In genomic region chr4:23130845-23131244, GRCh38 we compare ENCODE assay signal across 21 cellular contexts.
DNase-seq lines count a peak whose midpoint lies in the region; ATAC-seq, FAIRE-seq and TF ChIP-seq lines count a peak whose summit lies in the region.
"Had no signal": no experiment of that assay in that cellular context is flagged by ENCODE, and none has a peak within 500 bp of the region (broad histone marks: within the 10 kb centered on the region; RNA-seq: fewer than 3 reads in every experiment).

No MANE protein-coding gene starts in this region.

- no peak overlapping the region for H3K27ac Mint-ChIP-seq in natural killer cell
- H3K27ac Mint-ChIP-seq: CD4-positive, alpha-beta T cell had no signal

- TF ChIP-seq EP300 in HepG2 (IDR thresholded peaks at IDR 0.05; ENCODE audit: low read depth in 2 of 2, low read length in 2 of 2), result no peak
- TF ChIP-seq EP300 in HepG2 (CRISPR knock-in tag; IDR thresholded peaks at IDR 0.05; ENCODE audit: borderline replicate concordance), result no peak

- H3K27ac ChIP-seq in Karpas-422 (ENCODE audit: low read length) (no peak overlapping the region), PC-3 (ENCODE audit: low read length) (no peak overlapping the region), HepG2 (ENCODE audit: extremely low read length, insufficient read depth, low read length) (no peak overlapping the region)
- H3K27ac ChIP-seq: BLaER1 treated with 17β-estradiol and CSF1 and Interleukin-3, amounts not matched to agents 10 nM and 100 nM had no signal

- no peak overlapping the region for H3K4me3 Mint-ChIP-seq in natural killer cell
- H3K4me3 Mint-ChIP-seq: CD4-positive, alpha-beta T cell had no signal

- no peak for FAIRE-seq in HepG2 (lab: Jason Lieb, UNC)
- FAIRE-seq: GM18507, HTR-8/SVneo had no signal

- intact Hi-C loops in PC-3 (cut with micrococcal nuclease) (loop anchor here (10.0 kb wide), 1 partner anchor 66 kb away; no protein-coding TSS in a partner anchor), HepG2 (cut with micrococcal nuclease; ENCODE audit: unreplicated experiment) (loop anchor here (10.0 kb wide), 1 partner anchor 1284 kb away; no protein-coding TSS in a partner anchor), natural killer cell (cut with micrococcal nuclease) (no loop called here)

- no peaks in the 10 kb centered on the region for H3K27me3 Mint-ChIP-seq in natural killer cell (ENCODE audit: low read depth in 2 of 2)
- H3K27me3 Mint-ChIP-seq: CD4-positive, alpha-beta T cell had no signal

- TF ChIP-seq POLR2A in HepG2 (IDR thresholded peaks at IDR 0.05; ENCODE audit: insufficient read depth in 1 of 2, low read depth in 2 of 2, low read length in 2 of 2), result no peak

- CTCF ChIA-PET in PC-3 (lab: Charles Lee) (no interaction called here), HepG2 (lab: Yijun Ruan, JAX; ENCODE audit: low intra/inter-chr PET ratio, low total read pairs) (no interaction called here)

- in situ Hi-C loops in HepG2 (cut with HindIII; ENCODE audit: extremely low pct_ligation_motif_present, low pct_unique_long_range_greater_than_20kb), result no loop called here

- H3F3A ChIP-seq in PC-3 (ENCODE audit: low read length, unreplicated experiment), result no peaks in the 10 kb centered on the region

- DNase-seq in NCI-H748 (lab: John Stamatoyannopoulos, UW; ENCODE audit: unreplicated experiment) (peak; percentile 1), NCI-H748 treated with DMSO at 0.1 percent for 48 hours (lab: John Stamatoyannopoulos, UW) (no peak), Karpas-422 (peak; percentile 52), PC-3 (peak; percentile 22), epithelial cell of proximal tubule (ENCODE audit: low read depth) (no peak), HepG2 (ENCODE audit: low spot score) (no peak), natural killer cell (no peak)
- DNase-seq: CD4-positive, alpha-beta T cell; DND-41; KBM-7; NCI-H1105; NCI-H1436 treated with DMSO at 0.1 percent for 48 hours; NCI-H187 treated with DMSO at 0.1 percent for 48 hours; NCI-H524; OCI-M1; Right ventricle myocardium superior; T-helper 1 cell had no signal

- H3K4me1 Mint-ChIP-seq in natural killer cell, result no peaks in the 10 kb centered on the region

- H3K4me1 ChIP-seq in Karpas-422 (ENCODE audit: low read length) (no peaks in the 10 kb centered on the region), PC-3 (ENCODE audit: insufficient read depth, low read length) (no peaks in the 10 kb centered on the region), HepG2 (ENCODE audit: insufficient read depth, low read length) (no peaks in the 10 kb centered on the region)
- H3K4me1 ChIP-seq: BLaER1 treated with 17β-estradiol and CSF1 and Interleukin-3, amounts not matched to agents 10 nM and 100 nM had no signal

- H3K9me3 ChIP-seq in Karpas-422 (ENCODE audit: low read length), result no peaks in the 10 kb centered on the region
- H3K9me3 ChIP-seq in PC-3 (ENCODE audit: low read length), result no peaks in the 10 kb centered on the region
- H3K9me3 ChIP-seq in HepG2 (ENCODE audit: low read length), result no peaks in the 10 kb centered on the region
- H3K9me3 ChIP-seq: BLaER1 treated with 17β-estradiol and CSF1 and Interleukin-3, amounts not matched to agents 10 nM and 100 nM had no signal

- H3K9me2 ChIP-seq in Karpas-422 (replicated peaks; ENCODE audit: insufficient read depth, low read length), result no peaks in the 10 kb centered on the region
- H3K9me2 ChIP-seq in PC-3 (replicated peaks; ENCODE audit: low read length), result no peaks in the 10 kb centered on the region

- TF ChIP-seq RAD21 in HepG2 (CRISPR knock-in tag; IDR thresholded peaks at IDR 0.05), result no peak

- no peaks in the 10 kb centered on the region for H3K36me3 Mint-ChIP-seq in natural killer cell

- peaks cover 3 to 5% of the 10 kb centered on the region in 2 donors for H3K9me3 Mint-ChIP-seq in natural killer cell
- H3K9me3 Mint-ChIP-seq: CD4-positive, alpha-beta T cell had no signal

- H3K36me3 ChIP-seq in Karpas-422 (ENCODE audit: insufficient read depth, low read length) (no peaks in the 10 kb centered on the region), PC-3 (ENCODE audit: low read depth, low read length) (no peaks in the 10 kb centered on the region), HepG2 (replicated peaks in 1 of 2; ENCODE audit: control insufficient read depth in 1 of 2, insufficient read depth in 2 of 2, low read length in 2 of 2) (no peaks in the 10 kb centered on the region)
- H3K36me3 ChIP-seq: BLaER1 treated with 17β-estradiol and CSF1 and Interleukin-3, amounts not matched to agents 10 nM and 100 nM had no signal

- POLR2A ChIA-PET in PC-3 (lab: Charles Lee; ENCODE audit: unreplicated experiment) (no interaction called here), HepG2 (lab: Yijun Ruan, JAX) (no interaction called here)

- no peak overlapping the region for H3K4me3 ChIP-seq in Karpas-422 (ENCODE audit: low read length)
- no peak overlapping the region for H3K4me3 ChIP-seq in PC-3 (ENCODE audit: low read length)
- no peak overlapping the region for H3K4me3 ChIP-seq in epithelial cell of proximal tubule (ENCODE audit: low read depth, low read length)
- no peak overlapping the region for H3K4me3 ChIP-seq in HepG2 (replicated peaks in 1 of 3; ENCODE audit: insufficient read depth in 1 of 3, low read depth in 2 of 3, low read length in 3 of 3)
- H3K4me3 ChIP-seq: BLaER1 treated with 17β-estradiol and CSF1 and Interleukin-3, amounts not matched to agents 10 nM and 100 nM had no signal

- H3K4me2 ChIP-seq in Karpas-422 (ENCODE audit: low read depth, low read length, poor library complexity, severe bottlenecking), result no peak overlapping the region
- no peak overlapping the region for H3K4me2 ChIP-seq in PC-3 (ENCODE audit: low read length)
- H3K4me2 ChIP-seq in HepG2 (ENCODE audit: low read depth, low read length), result no peak overlapping the region
- H3K4me2 ChIP-seq: BLaER1 treated with 17β-estradiol and CSF1 and Interleukin-3, amounts not matched to agents 10 nM and 100 nM had no signal

- no peaks in the 10 kb centered on the region for H3K27me3 ChIP-seq in Karpas-422 (ENCODE audit: low read length)
- H3K27me3 ChIP-seq in PC-3 (ENCODE audit: low read length), result no peaks in the 10 kb centered on the region
- no peaks in the 10 kb centered on the region; a peak in 1 of 5 replicates for H3K27me3 ChIP-seq in HepG2 (ENCODE audit: control insufficient read depth in 1 of 2, insufficient read depth in 2 of 2, low read length in 2 of 2)
- H3K27me3 ChIP-seq: BLaER1 treated with 17β-estradiol and CSF1 and Interleukin-3, amounts not matched to agents 10 nM and 100 nM had no signal

- H4K20me1 ChIP-seq in Karpas-422 (ENCODE audit: insufficient read depth, low read depth, low read length) (no peaks in the 10 kb centered on the region), PC-3 (ENCODE audit: low read length) (no peaks in the 10 kb centered on the region), HepG2 (ENCODE audit: insufficient read depth, low read length) (no peaks in the 10 kb centered on the region)
- H4K20me1 ChIP-seq: BLaER1 treated with 17β-estradiol and CSF1 and Interleukin-3, amounts not matched to agents 10 nM and 100 nM had no signal

- H2AFZ ChIP-seq in Karpas-422 (ENCODE audit: low read length) (no peak overlapping the region), PC-3 (ENCODE audit: low read length) (no peak overlapping the region), HepG2 (ENCODE audit: low read length) (no peak overlapping the region)

- no peak for ATAC-seq in PC-3
- no peak for ATAC-seq in HG02763 (IDR thresholded peaks at IDR 0.05; ENCODE audit: unreplicated experiment)
- no peak for ATAC-seq in HepG2
- no peak for ATAC-seq in natural killer cell

- 21% methylated on average over 2 of the region's 2 CpGs for WGBS in HepG2 (ENCODE audit: low lambda C conversion rate)

- H3K9ac ChIP-seq in Karpas-422 (ENCODE audit: low read length), result no peak overlapping the region
- no peak overlapping the region for H3K9ac ChIP-seq in PC-3 (ENCODE audit: low read length)
- H3K9ac ChIP-seq in HepG2 (ENCODE audit: insufficient read depth, low read depth, low read length), result no peak overlapping the region
- H3K9ac ChIP-seq: BLaER1 treated with 17β-estradiol and CSF1 and Interleukin-3, amounts not matched to agents 10 nM and 100 nM had no signal

- no peaks in the 10 kb centered on the region for H3K79me2 ChIP-seq in Karpas-422 (ENCODE audit: low read length)
- no peaks in the 10 kb centered on the region for H3K79me2 ChIP-seq in PC-3 (ENCODE audit: low read length)
- H3K79me2 ChIP-seq in HepG2 (ENCODE audit: insufficient read depth, low read length), result no peaks in the 10 kb centered on the region

- TF ChIP-seq CTCF in PC-3 (conservative IDR thresholded peaks at IDR 0.05; ENCODE audit: low read depth, low read length) (peak; percentile 37; the same call in 1 of the 2 replicates), epithelial cell of proximal tubule (conservative IDR thresholded peaks at IDR 0.05; ENCODE audit: low read depth, low read length) (peak; percentile 21), HepG2 (CRISPR knock-in tag; IDR thresholded peaks at IDR 0.05) (no peak), natural killer cell (IDR thresholded peaks at IDR 0.05) (no peak)

- BruUV-seq in PC-3 (replicated peaks; lab: Mats Ljungman, UMichigan), result no TSS peak
- no TSS peak for BruUV-seq in HepG2 (replicated peaks; lab: Mats Ljungman, UMichigan)

TF ChIP-seq in HepG2, 621 proteins besides CTCF, POLR2A, EP300 and RAD21:
- no peak for TF ChIP-seq HOXA7 (CRISPR knock-in tag; IDR thresholded peaks at IDR 0.05)
- no peak for TF ChIP-seq ZNF777 (CRISPR knock-in tag; IDR thresholded peaks at IDR 0.05)
- no peak for TF ChIP-seq CENPBD1 (CRISPR knock-in tag; IDR thresholded peaks at IDR 0.05; ENCODE audit: borderline replicate concordance, low read depth)
- TF ChIP-seq MYNN (CRISPR knock-in tag; IDR thresholded peaks at IDR 0.05; ENCODE audit: low read depth), result no peak
TF ChIP-seq in HepG2: peak in this region for 0.

Comparison
In these comparisons a context has a peak if more than half of its experiments do, and no peak if none do; other contexts are left out.
1. DNase-seq: peak in NCI-H748 (single experiment), Karpas-422 (single experiment) and PC-3 (single experiment); none in NCI-H748 treated with DMSO at 0.1 percent for 48 hours (single experiment), epithelial cell of proximal tubule (single experiment), HepG2 (single experiment) and natural killer cell (single experiment).
2. CTCF ChIP-seq: peak in PC-3 (single experiment) and epithelial cell of proximal tubule (single experiment); none in HepG2 (single experiment) and natural killer cell (single experiment).